ENCODE assay signal across 8 cellular contexts in the genomic region with DNA sequence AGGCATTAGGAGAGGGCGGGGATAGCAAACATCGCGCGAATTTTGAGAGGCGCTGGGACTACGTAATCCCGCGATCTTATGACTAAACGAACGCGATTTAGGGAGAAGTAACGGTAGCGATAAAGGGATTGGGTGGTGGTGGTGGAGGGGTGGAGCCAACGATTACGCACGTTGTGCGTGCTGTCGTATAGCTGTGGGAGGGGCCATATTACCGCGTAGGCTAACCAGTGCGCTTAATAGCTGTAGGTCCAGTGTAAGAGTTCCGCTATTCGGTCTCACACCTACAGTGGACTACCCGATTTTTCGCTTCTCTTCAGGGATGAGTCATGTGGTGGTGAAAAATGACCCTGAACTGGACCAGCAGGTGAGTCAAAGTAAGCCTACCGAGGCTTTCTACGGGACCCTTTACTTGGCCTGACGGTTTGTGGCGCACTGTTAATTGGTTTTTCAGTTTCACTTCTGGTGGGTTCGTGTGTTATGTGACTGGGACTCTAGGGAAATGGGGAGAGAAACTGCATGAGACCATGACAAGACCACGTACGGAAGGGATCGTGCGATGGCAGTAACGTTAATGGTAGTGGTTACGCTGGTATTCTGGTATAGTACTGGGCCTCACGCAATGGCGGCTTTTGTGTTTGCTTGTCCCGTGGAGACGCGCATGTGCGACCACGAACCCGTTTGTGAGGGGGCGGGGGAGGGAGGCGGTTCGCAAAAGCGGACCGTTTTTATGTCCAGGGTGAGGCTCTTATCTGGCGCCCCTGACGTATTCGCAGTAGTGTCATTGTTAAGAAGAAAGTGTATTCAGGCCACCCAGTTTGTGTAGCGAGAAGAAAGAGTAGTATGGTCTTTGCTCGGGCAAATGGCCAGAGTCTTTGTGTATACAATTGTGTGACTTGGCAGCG. TPM values are rescaled to one million over a fixed set of nuclear protein-coding genes. Genes with fewer than 3 reads are reported as not detected.
DNase-seq lines count a peak whose midpoint lies in the region; ATAC-seq and TF ChIP-seq lines count a peak whose summit lies in the region.

Gene DDX3Y (plus strand): TSS at position 251 of the 902 bp plus-strand sequence. CDS start 69 bp downstream, at position 320.

- H3K36me3 ChIP-seq in uterus = no peaks in the 10 kb centered on the region

- no peak for TF ChIP-seq CTCF in glutamatergic neuron (IDR thresholded peaks at IDR 0.05; ENCODE audit: partially characterized antibody, unreplicated experiment)
- no peak for TF ChIP-seq CTCF in uterus (IDR thresholded peaks at IDR 0.05)
- no peak for TF ChIP-seq CTCF in osteocyte (IDR thresholded peaks at IDR 0.05)

- DNase-seq in KBM-7 (peak; percentile 97), glutamatergic neuron (peak; percentile 76), uterus (no peak), UCSD-AML1 (lab: John Stamatoyannopoulos, UW; ENCODE audit: unreplicated experiment) (no peak), osteocyte (ENCODE audit: extremely low spot score, unreplicated experiment) (no peak)
- DNase-seq in activated CD4-positive, alpha-beta T cell treated with anti-CD3 and anti-CD28 coated beads, Interleukin-2, amount 50 U/mL, for 48 hours = peak; percentile 78 to 85
- DNase-seq in stimulated activated CD4-positive, alpha-beta T cell treated with anti-CD3 and anti-CD28 coated beads, Interleukin-1b, Interleukin-23, amount 100 ng/mL, for 24 hours (ENCODE audit: low read depth in 4 of 4, low spot score in 1 of 4) = peak in 3 of 4 experiments; percentile 48 to 74 (median 64)

- peak within 1 kb of the TSS; percentile 98 for H3K27ac Mint-ChIP-seq in glutamatergic neuron (ENCODE audit: unreplicated experiment)
- H3K27ac Mint-ChIP-seq in osteocyte (ENCODE audit: unreplicated experiment) = no peak within 1 kb of the TSS

- no peak within 1 kb of the TSS for H3K27ac ChIP-seq in uterus

- H3K36me3 Mint-ChIP-seq in glutamatergic neuron (ENCODE audit: unreplicated experiment) = no peaks in the 10 kb centered on the region
- no peaks in the 10 kb centered on the region for H3K36me3 Mint-ChIP-seq in osteocyte (ENCODE audit: unreplicated experiment)

- H3K4me3 Mint-ChIP-seq in glutamatergic neuron (ENCODE audit: unreplicated experiment) (peak within 1 kb of the TSS; percentile 95), osteocyte (ENCODE audit: unreplicated experiment) (no peak within 1 kb of the TSS)

- no peak within 1 kb of the TSS for H3K4me3 ChIP-seq in uterus

- no peaks in the 10 kb centered on the region for H3K27me3 ChIP-seq in uterus

- intact Hi-C loops in uterus (cut with DNase I; ENCODE audit: low total_unique reads) = no loop called here

- H3K9me3 Mint-ChIP-seq in glutamatergic neuron (ENCODE audit: unreplicated experiment) = peaks cover 6% of the 10 kb centered on the region
- no peaks in the 10 kb centered on the region for H3K9me3 Mint-ChIP-seq in osteocyte (ENCODE audit: unreplicated experiment)

- no peak for TF ChIP-seq POLR2A in uterus (IDR thresholded peaks at IDR 0.05)

- peaks cover 3% of the 10 kb centered on the region for H3K27me3 Mint-ChIP-seq in glutamatergic neuron (ENCODE audit: unreplicated experiment)
- no peaks in the 10 kb centered on the region for H3K27me3 Mint-ChIP-seq in osteocyte (ENCODE audit: unreplicated experiment)

- in situ Hi-C loops in KBM-7 (cut with MboI; ENCODE audit: low pct_unique_long_range_greater_than_20kb, low sequenced_read_pairs) = no loop called here

- no peaks in the 10 kb centered on the region for H3K4me1 ChIP-seq in uterus

- H3K4me1 Mint-ChIP-seq in glutamatergic neuron (ENCODE audit: low read depth, unreplicated experiment) (peaks cover 7% of the 10 kb centered on the region), osteocyte (ENCODE audit: unreplicated experiment) (no peaks in the 10 kb centered on the region)

- ATAC-seq in GM19025 (IDR thresholded peaks at IDR 0.05; ENCODE audit: low read depth, unreplicated experiment) = peak; percentile 87

- no peaks in the 10 kb centered on the region for H3K9me3 ChIP-seq in uterus

RNA-seq across cellular contexts. Expression of gene DDX3Y, which starts in this region (rescaled TPM):
- total RNA-seq in glutamatergic neuron (ENCODE audit: unreplicated experiment) (54.0 TPM), uterus (not detected), osteocyte (not detected in 2 replicates)

Comparison
In these comparisons a context has a peak if more than half of its experiments do, and no peak if none do; other contexts are left out.
1. DNase-seq: peak in KBM-7 (single experiment), activated CD4-positive, alpha-beta T cell treated with anti-CD3 and anti-CD28 coated beads, Interleukin-2, amount 50 U/mL, for 48 hours (2 of 2), glutamatergic neuron (single experiment) and stimulated activated CD4-positive, alpha-beta T cell treated with anti-CD3 and anti-CD28 coated beads, Interleukin-1b, Interleukin-23, amount 100 ng/mL, for 24 hours (3 of 4); none in uterus (0 of 2), UCSD-AML1 (single experiment) and osteocyte (single experiment).